13 cellular contexts compared by ENCODE assay signal in the genomic region with DNA sequence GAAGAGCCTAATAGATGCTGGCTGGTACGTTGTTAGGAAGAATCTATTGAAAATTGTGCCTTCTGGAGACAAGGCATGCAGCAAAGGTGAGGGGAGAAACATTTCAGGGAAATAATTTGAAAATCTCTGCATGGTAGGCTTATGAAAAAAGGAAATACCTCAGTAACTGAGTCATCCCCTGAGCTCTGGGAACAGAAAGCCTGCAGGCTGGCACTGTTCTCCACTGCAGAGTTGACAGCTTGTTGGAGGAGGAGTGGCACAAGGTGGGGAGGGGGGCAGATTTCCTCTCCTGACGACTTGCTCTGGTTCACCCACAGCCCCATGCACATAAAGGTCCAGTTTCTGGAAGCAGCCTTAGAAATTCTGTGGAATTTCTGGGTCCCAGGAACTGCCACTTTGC.
A peak's percentile ranks its signal among the peaks of the same experiment; 100 is the strongest.
DNase-seq lines count a peak whose midpoint lies in the region; ATAC-seq, FAIRE-seq and TF ChIP-seq lines count a peak whose summit lies in the region.
"Had no signal": no experiment of that assay in that cellular context is flagged by ENCODE, and none has a peak within 500 bp of the region (broad histone marks: within the 10 kb centered on the region; RNA-seq: fewer than 3 reads in every experiment).

No MANE protein-coding gene starts in this region.

- CTCF ChIA-PET in HepG2 (lab: Yijun Ruan, JAX; ENCODE audit: low intra/inter-chr PET ratio, low total read pairs): no interaction called here

- no peak for TF ChIP-seq EP300 in HepG2 (IDR thresholded peaks at IDR 0.05; ENCODE audit: low read depth in 2 of 2, low read length in 2 of 2)
- TF ChIP-seq EP300 in HepG2 (CRISPR knock-in tag; IDR thresholded peaks at IDR 0.05; ENCODE audit: borderline replicate concordance): no peak

- no peaks in the 10 kb centered on the region for H3K36me3 ChIP-seq in hepatocyte (replicated peaks; ENCODE audit: insufficient read depth, low read depth)
- no peaks in the 10 kb centered on the region for H3K36me3 ChIP-seq in tibial artery
- H3K36me3 ChIP-seq in HepG2 (replicated peaks in 1 of 2; ENCODE audit: control insufficient read depth in 1 of 2, insufficient read depth in 2 of 2, low read length in 2 of 2): no peaks in the 10 kb centered on the region
- H3K36me3 ChIP-seq: gastroesophageal sphincter, WERI-Rb-1 had no signal

- H3K27me3 ChIP-seq in hepatocyte (no peaks in the 10 kb centered on the region), tibial artery (no peaks in the 10 kb centered on the region), HepG2 (ENCODE audit: control insufficient read depth in 1 of 2, insufficient read depth in 2 of 2, low read length in 2 of 2) (peaks cover 2 to 7% of the 10 kb centered on the region in 2 experiments; a peak in 2 of 5 replicates)

- no peak for TF ChIP-seq RAD21 in HepG2 (CRISPR knock-in tag; IDR thresholded peaks at IDR 0.05)

- TF ChIP-seq CTCF in astrocyte of the cerebellum (IDR thresholded peaks at IDR 0.05; ENCODE audit: low read depth, low read length, missing control alignments) (no peak), hepatocyte (IDR thresholded peaks at IDR 0.05; ENCODE audit: poor library complexity) (no peak), tibial artery (IDR thresholded peaks at IDR 0.05) (no peak), HepG2 (CRISPR knock-in tag; IDR thresholded peaks at IDR 0.05) (no peak)

- DNase-seq in DMS 273 (lab: John Stamatoyannopoulos, UW; ENCODE audit: unreplicated experiment): peak; percentile 8
- DNase-seq in DMS 273 treated with DMSO at 0.1 percent for 48 hours (lab: John Stamatoyannopoulos, UW): no peak
- DNase-seq in astrocyte of the cerebellum (ENCODE audit: low read depth): peak; percentile 28
- DNase-seq in hepatocyte (ENCODE audit: low spot score): peak; percentile 60
- no peak for DNase-seq in tibial artery
- no peak for DNase-seq in HepG2 (ENCODE audit: low spot score)
- no peak for DNase-seq in AML-193 (lab: John Stamatoyannopoulos, UW)
- DNase-seq in frontal cortex (ENCODE audit: low spot score in 2 of 2): no peak
- DNase-seq: activated gamma-delta T cell; stimulated activated CD4-positive, alpha-beta T cell treated with anti-CD3 and anti-CD28 coated beads, Interleukin-2, amount 100 ng/mL, for 48 hours; WERI-Rb-1 had no signal

- H2AFZ ChIP-seq in hepatocyte: no peak overlapping the region
- H2AFZ ChIP-seq in HepG2 (ENCODE audit: low read length): no peak overlapping the region

- WGBS in hepatocyte (ENCODE audit: low lambda C conversion rate, missing lambda C conversion rate): 16% methylated on average over 2 of the region's 2 CpGs
- 0% methylated on average over 2 of the region's 2 CpGs for WGBS in HepG2 (ENCODE audit: low lambda C conversion rate)

- FAIRE-seq in HepG2 (lab: Jason Lieb, UNC): no peak
- no peak for FAIRE-seq in frontal cortex (lab: Jason Lieb, UNC)

- ATAC-seq in HepG2: no peak
- ATAC-seq: gastroesophageal sphincter had no signal

- H4K20me1 ChIP-seq in hepatocyte (ENCODE audit: insufficient read depth, poor library complexity, severe bottlenecking) (no peaks in the 10 kb centered on the region), HepG2 (ENCODE audit: insufficient read depth, low read length) (no peaks in the 10 kb centered on the region)

- H3K4me1 ChIP-seq in hepatocyte (ENCODE audit: insufficient read depth) (peaks cover 50% of the 10 kb centered on the region), tibial artery (peaks cover 0 to 61% (median 37%) of the 10 kb centered on the region in 4 donors), HepG2 (ENCODE audit: insufficient read depth, low read length) (no peaks in the 10 kb centered on the region)
- H3K4me1 ChIP-seq: gastroesophageal sphincter had no signal

- peak overlapping the region; percentile 2 for H3K4me2 ChIP-seq in hepatocyte
- H3K4me2 ChIP-seq in HepG2 (ENCODE audit: low read depth, low read length): no peak overlapping the region

- H3K27ac ChIP-seq in hepatocyte (peak overlapping the region; percentile 90), tibial artery (peak overlapping the region; percentile 54 to 61), HepG2 (ENCODE audit: extremely low read length, insufficient read depth, low read length) (no peak overlapping the region)
- H3K27ac ChIP-seq: 22Rv1, gastroesophageal sphincter, WERI-Rb-1 had no signal

- no peak for TF ChIP-seq POLR2A in HepG2 (IDR thresholded peaks at IDR 0.05; ENCODE audit: insufficient read depth in 1 of 2, low read depth in 2 of 2, low read length in 2 of 2)

- in situ Hi-C loops in astrocyte of the cerebellum (cut with HindIII; ENCODE audit: low sequenced_read_pairs): no loop called here
- in situ Hi-C loops in HepG2 (cut with HindIII; ENCODE audit: extremely low pct_ligation_motif_present, low pct_unique_long_range_greater_than_20kb): no loop called here

- intact Hi-C loops in tibial artery (cut with DNase I; ENCODE audit: low total_unique reads) (no loop called here), HepG2 (cut with micrococcal nuclease; ENCODE audit: unreplicated experiment) (no loop called here)

- H3K4me3 ChIP-seq in astrocyte of the cerebellum (ENCODE audit: low read depth, low read length): no peak overlapping the region
- H3K4me3 ChIP-seq in hepatocyte: no peak overlapping the region
- no peak overlapping the region for H3K4me3 ChIP-seq in tibial artery
- H3K4me3 ChIP-seq in HepG2 (replicated peaks in 1 of 3; ENCODE audit: insufficient read depth in 1 of 3, low read depth in 2 of 3, low read length in 3 of 3): no peak overlapping the region
- H3K4me3 ChIP-seq: gastroesophageal sphincter had no signal

- H3K9ac ChIP-seq in HepG2 (ENCODE audit: insufficient read depth, low read depth, low read length): no peak overlapping the region

- H3K9me3 ChIP-seq in hepatocyte (ENCODE audit: low read depth): no peaks in the 10 kb centered on the region
- no peaks in the 10 kb centered on the region for H3K9me3 ChIP-seq in tibial artery
- no peaks in the 10 kb centered on the region for H3K9me3 ChIP-seq in HepG2 (ENCODE audit: low read length)
- H3K9me3 ChIP-seq: gastroesophageal sphincter had no signal

- no TSS peak for BruUV-seq in HepG2 (replicated peaks; lab: Mats Ljungman, UMichigan)

- no peaks in the 10 kb centered on the region for H3K79me2 ChIP-seq in hepatocyte
- no peaks in the 10 kb centered on the region for H3K79me2 ChIP-seq in HepG2 (ENCODE audit: insufficient read depth, low read length)

- H3K9me2 ChIP-seq in hepatocyte (replicated peaks; ENCODE audit: insufficient read depth): no peaks in the 10 kb centered on the region

- POLR2A ChIA-PET in HepG2 (lab: Yijun Ruan, JAX): no interaction called here

TF ChIP-seq in HepG2, 621 proteins besides CTCF, POLR2A, EP300 and RAD21 (continues in another document):
- TF ChIP-seq, protein P1, sequence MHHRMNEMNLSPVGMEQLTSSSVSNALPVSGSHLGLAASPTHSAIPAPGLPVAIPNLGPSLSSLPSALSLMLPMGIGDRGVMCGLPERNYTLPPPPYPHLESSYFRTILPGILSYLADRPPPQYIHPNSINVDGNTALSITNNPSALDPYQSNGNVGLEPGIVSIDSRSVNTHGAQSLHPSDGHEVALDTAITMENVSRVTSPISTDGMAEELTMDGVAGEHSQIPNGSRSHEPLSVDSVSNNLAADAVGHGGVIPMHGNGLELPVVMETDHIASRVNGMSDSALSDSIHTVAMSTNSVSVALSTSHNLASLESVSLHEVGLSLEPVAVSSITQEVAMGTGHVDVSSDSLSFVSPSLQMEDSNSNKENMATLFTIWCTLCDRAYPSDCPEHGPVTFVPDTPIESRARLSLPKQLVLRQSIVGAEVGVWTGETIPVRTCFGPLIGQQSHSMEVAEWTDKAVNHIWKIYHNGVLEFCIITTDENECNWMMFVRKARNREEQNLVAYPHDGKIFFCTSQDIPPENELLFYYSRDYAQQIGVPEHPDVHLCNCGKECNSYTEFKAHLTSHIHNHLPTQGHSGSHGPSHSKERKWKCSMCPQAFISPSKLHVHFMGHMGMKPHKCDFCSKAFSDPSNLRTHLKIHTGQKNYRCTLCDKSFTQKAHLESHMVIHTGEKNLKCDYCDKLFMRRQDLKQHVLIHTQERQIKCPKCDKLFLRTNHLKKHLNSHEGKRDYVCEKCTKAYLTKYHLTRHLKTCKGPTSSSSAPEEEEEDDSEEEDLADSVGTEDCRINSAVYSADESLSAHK (CRISPR knock-in tag; IDR thresholded peaks at IDR 0.05; ENCODE audit: borderline replicate concordance): no peak
- no peak for TF ChIP-seq RFX1 (IDR thresholded peaks at IDR 0.05)
- TF ChIP-seq FOXA1 (IDR thresholded peaks at IDR 0.05): no peak
- TF ChIP-seq FOXA1 (CRISPR knock-in tag; IDR thresholded peaks at IDR 0.05): no peak
- TF ChIP-seq ZBTB8A (CRISPR knock-in tag; IDR thresholded peaks at IDR 0.05; ENCODE audit: borderline replicate concordance, low read depth): no peak
- no peak for TF ChIP-seq SMAD1 (CRISPR knock-in tag; IDR thresholded peaks at IDR 0.05; ENCODE audit: borderline replicate concordance, low read depth)
- TF ChIP-seq MYC (CRISPR knock-in tag; IDR thresholded peaks at IDR 0.05; ENCODE audit: borderline replicate concordance): no peak
- no peak for TF ChIP-seq CBX5 (CRISPR knock-in tag; IDR thresholded peaks at IDR 0.05; ENCODE audit: borderline replicate concordance)
- TF ChIP-seq SAFB2 (CRISPR knock-in tag; IDR thresholded peaks at IDR 0.05; ENCODE audit: borderline replicate concordance, low read depth): no peak
- TF ChIP-seq, protein P2, sequence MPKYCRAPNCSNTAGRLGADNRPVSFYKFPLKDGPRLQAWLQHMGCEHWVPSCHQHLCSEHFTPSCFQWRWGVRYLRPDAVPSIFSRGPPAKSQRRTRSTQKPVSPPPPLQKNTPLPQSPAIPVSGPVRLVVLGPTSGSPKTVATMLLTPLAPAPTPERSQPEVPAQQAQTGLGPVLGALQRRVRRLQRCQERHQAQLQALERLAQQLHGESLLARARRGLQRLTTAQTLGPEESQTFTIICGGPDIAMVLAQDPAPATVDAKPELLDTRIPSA (CRISPR knock-in tag; IDR thresholded peaks at IDR 0.05; ENCODE audit: borderline replicate concordance): no peak
- no peak for TF ChIP-seq ZNF337 (CRISPR knock-in tag; IDR thresholded peaks at IDR 0.05; ENCODE audit: borderline replicate concordance, low read depth)
- no peak for TF ChIP-seq NFRKB (IDR thresholded peaks at IDR 0.05)
- no peak for TF ChIP-seq KLF11 (CRISPR knock-in tag; IDR thresholded peaks at IDR 0.05)
- TF ChIP-seq, protein P3, sequence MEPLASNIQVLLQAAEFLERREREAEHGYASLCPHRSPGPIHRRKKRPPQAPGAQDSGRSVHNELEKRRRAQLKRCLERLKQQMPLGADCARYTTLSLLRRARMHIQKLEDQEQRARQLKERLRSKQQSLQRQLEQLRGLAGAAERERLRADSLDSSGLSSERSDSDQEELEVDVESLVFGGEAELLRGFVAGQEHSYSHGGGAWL (CRISPR knock-in tag; IDR thresholded peaks at IDR 0.05): no peak
- TF ChIP-seq MAFK (conservative IDR thresholded peaks at IDR 0.05 in 1 of 2, IDR thresholded peaks at IDR 0.05 in 1 of 2; ENCODE audit: low read length in 2 of 2): no peak
- no peak for TF ChIP-seq ZNF891 (CRISPR knock-in tag; IDR thresholded peaks at IDR 0.05)

Comparison
In these comparisons a context has a peak if more than half of its experiments do, and no peak if none do; other contexts are left out.
1. DNase-seq: peak in DMS 273 (single experiment), astrocyte of the cerebellum (single experiment) and hepatocyte (single experiment); none in DMS 273 treated with DMSO at 0.1 percent for 48 hours (single experiment), tibial artery (0 of 2), HepG2 (single experiment), AML-193 (0 of 2) and frontal cortex (0 of 2).